In genomic region chr6:82363368-82364086, GRCh38 we compare ENCODE assay signal across 1 cellular context.
TF ChIP-seq lines count a peak whose summit lies in the region.

TPBG (plus strand) TSS chr6:82363817; CDS start chr6:82364962, 1,145 bp downstream.

TF ChIP-seq in K562, 482 proteins besides CTCF, POLR2A, EP300 and RAD21 (continued from another document):
- TF ChIP-seq BCLAF1 (IDR thresholded peaks at IDR 0.05; ENCODE audit: borderline replicate concordance in 1 of 2, control insufficient read depth in 1 of 2, low read depth in 2 of 2, low read length in 1 of 2) (peak in 1 of 2 experiments; percentile 89; a peak in 2 of 4 replicates), NR0B1 (IDR thresholded peaks at IDR 0.05; ENCODE audit: partially characterized antibody) (no peak), TCF7L2 (IDR thresholded peaks at IDR 0.05; ENCODE audit: low read depth, low read length) (peak; percentile 77), KDM1A (IDR thresholded peaks at IDR 0.05) (no peak), ZNF589 (CRISPR knock-in tag; IDR thresholded peaks at IDR 0.05; ENCODE audit: low read depth) (no peak), IFI16 (CRISPR knock-in tag; IDR thresholded peaks at IDR 0.05) (no peak), FOXK2 (conservative IDR thresholded peaks at IDR 0.05 in 1 of 2, IDR thresholded peaks at IDR 0.05 in 1 of 2; ENCODE audit: low read depth in 2 of 2) (peak in 1 of 2 experiments; percentile 98; a peak in 2 of 4 replicates), TAF7 (tag; IDR thresholded peaks at IDR 0.05) (peak; percentile 57; the same call in 1 of the 2 replicates), ESRRA (IDR thresholded peaks at IDR 0.05; ENCODE audit: borderline replicate concordance, low read depth) (no peak), TAF9B (IDR thresholded peaks at IDR 0.05; ENCODE audit: partially characterized antibody) (no peak), NONO (IDR thresholded peaks at IDR 0.05; ENCODE audit: low read depth in 2 of 2, low read length in 1 of 2) (peak in 1 of 2 experiments; percentile 98; a peak in 2 of 4 replicates), MED1 (CRISPR knock-in tag; IDR thresholded peaks at IDR 0.05; ENCODE audit: borderline replicate concordance) (no peak), U2AF2 (optimal IDR thresholded peaks at IDR 0.05; ENCODE audit: low read depth, low read length) (no peak), JUND (IDR thresholded peaks at IDR 0.05; ENCODE audit: borderline replicate concordance, low read depth, low read length) (peak; percentile 80), JUND (tag; IDR thresholded peaks at IDR 0.05; ENCODE audit: borderline replicate concordance, low read depth, low read length) (no peak), PRDM10 (IDR thresholded peaks at IDR 0.05; ENCODE audit: partially characterized antibody) (peak; percentile 99), TSC22D4 (tag; IDR thresholded peaks at IDR 0.05) (no peak), BHLHE40 (IDR thresholded peaks at IDR 0.05; ENCODE audit: low read length) (peak; percentile 74), ZNF695 (CRISPR knock-in tag; IDR thresholded peaks at IDR 0.05) (no peak), VEZF1 (CRISPR knock-in tag; IDR thresholded peaks at IDR 0.05) (peak; percentile 46), E2F6 (IDR thresholded peaks at IDR 0.05; ENCODE audit: borderline replicate concordance in 1 of 2, extremely low read depth in 1 of 2, insufficient read depth in 1 of 2, insufficient read length in 1 of 2, low read depth in 1 of 2, low read length in 1 of 2, poor library complexity in 1 of 2, severe bottlenecking in 1 of 2) (peak in 1 of 2 experiments; percentile 24)
